37 cellular contexts compared by ENCODE assay signal in the genomic region with DNA sequence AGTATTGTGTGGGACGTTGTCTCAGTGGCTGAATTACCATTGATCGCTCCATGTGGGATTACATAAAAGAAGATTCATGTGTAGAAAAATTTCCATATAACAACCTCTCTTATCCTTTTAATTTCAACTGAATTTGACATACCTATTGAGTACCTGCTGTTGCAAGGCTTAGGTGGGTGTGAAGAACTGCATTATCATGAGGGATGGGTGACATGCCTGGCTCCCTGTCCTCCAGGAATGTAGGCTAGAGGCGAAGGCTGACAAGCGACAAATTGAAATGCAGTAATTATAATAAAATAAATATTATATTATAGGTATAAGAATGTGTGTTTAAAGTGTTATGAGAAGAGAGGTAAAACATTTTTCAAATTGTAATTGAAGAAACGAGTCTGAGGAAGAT. TPM values are rescaled to one million over a fixed set of nuclear protein-coding genes. Genes with fewer than 3 reads are reported as not detected.
"Had no signal": no experiment of that assay in that cellular context is flagged by ENCODE, and none has a peak within 500 bp of the region (broad histone marks: within the 10 kb centered on the region; RNA-seq: fewer than 3 reads in every experiment).

No MANE protein-coding gene starts in this region.

- H3K27ac ChIP-seq: KMS-11 had no signal

- DNase-seq: Karpas-422, Kasumi-1, KBM-7, KG1, MG63, MM.1S, MV-4-11, NCI-H1048, NCI-H1092, NCI-H1092 treated with DMSO at 0.1 percent for 48 hours, NCI-H1105, NCI-H1105 treated with DMSO at 0.1 percent for 48 hours, NCI-H1417, NCI-H1417 treated with DMSO at 0.1 percent for 48 hours, NCI-H1436, NCI-H1436 treated with DMSO at 0.1 percent for 48 hours, NCI-H146, NCI-H1694, NCI-H1694 treated with DMSO at 0.1 percent for 48 hours, NCI-H187, NCI-H187 treated with DMSO at 0.1 percent for 48 hours, NCI-H1930, NCI-H2029, NCI-H2029 treated with DMSO at 0.1 percent for 48 hours, NCI-H2081, NCI-H2081 treated with DMSO at 0.1 percent for 48 hours, NCI-H2107, NCI-H2171, NCI-H2171 treated with DMSO at 0.1 percent for 48 hours, NCI-H2227 treated with DMSO at 0.1 percent for 48 hours, NCI-H226, NCI-H345, NCI-H446, NCI-H446 treated with DMSO at 0.1 percent for 48 hours had no signal

- H3K4me3 ChIP-seq: MG63 had no signal

RNA-seq across cellular contexts. Expression of a gene that starts 52.7 kb away (rescaled TPM):
- total RNA-seq: M059J, NCI-H460 had no signal
